Comparison of ENCODE assay signal across 13 cellular contexts in the genomic region with DNA sequence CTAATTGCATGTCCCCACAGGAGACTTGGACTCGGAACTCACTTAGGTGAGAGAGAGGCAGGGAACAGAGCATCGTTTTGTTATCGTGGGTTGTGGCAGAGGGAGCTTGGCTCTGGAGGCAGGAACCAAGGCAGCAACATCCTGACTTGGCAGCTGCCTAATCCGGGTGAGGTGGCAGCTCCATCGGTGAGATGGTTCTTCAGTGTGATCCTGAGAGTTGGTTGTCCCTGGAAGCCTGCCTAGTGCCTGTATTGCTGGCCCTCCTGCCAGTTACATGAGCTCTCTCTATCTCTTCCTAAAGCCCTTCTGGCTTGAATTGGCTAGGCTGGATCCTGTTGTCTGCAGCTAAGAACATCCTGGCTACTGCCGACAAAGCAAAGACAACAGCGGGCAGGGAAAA. TPM values are rescaled to one million over a fixed set of nuclear protein-coding genes. Genes with fewer than 3 reads are reported as not detected.
DNase-seq lines count a peak whose midpoint lies in the region; ATAC-seq and TF ChIP-seq lines count a peak whose summit lies in the region.
"Had no signal": no experiment of that assay in that cellular context is flagged by ENCODE, and none has a peak within 500 bp of the region (broad histone marks: within the 10 kb centered on the region; RNA-seq: fewer than 3 reads in every experiment).

No MANE protein-coding gene starts in this region.

- no peak for TF ChIP-seq POLR2A in heart left ventricle (IDR thresholded peaks at IDR 0.05)

- POLR2A ChIA-PET in naive thymus-derived CD4-positive, alpha-beta T cell (lab: Charles Lee), result no interaction called here

- H3K9ac ChIP-seq in adipocyte (ENCODE audit: low read length) (peak overlapping the region; percentile 26), parathyroid adenoma (no peak overlapping the region), H9 (ENCODE audit: extremely low read depth, insufficient read length, low read length) (no peak overlapping the region)

- H4K5ac ChIP-seq in H9 (ENCODE audit: insufficient read length, low read depth, low read length), result no peak overlapping the region

- no peak overlapping the region for H2BK12ac ChIP-seq in H9 (ENCODE audit: insufficient read length, low read depth, low read length)

- no peak overlapping the region for H3K4me3 Mint-ChIP-seq in naive thymus-derived CD4-positive, alpha-beta T cell
- no peak overlapping the region for H3K4me3 Mint-ChIP-seq in H9

- no peak overlapping the region for H2BK120ac ChIP-seq in H9 (ENCODE audit: low read depth, low read length, poor library complexity, severe bottlenecking)

- no peak overlapping the region for H2BK15ac ChIP-seq in H9 (ENCODE audit: low read depth, low read length)

- no peak overlapping the region for H3K56ac ChIP-seq in H9 (ENCODE audit: insufficient read length, low read depth, low read length)

- no peaks in the 10 kb centered on the region for H3K27me3 ChIP-seq in adipocyte (replicated peaks; ENCODE audit: control insufficient read depth, insufficient read depth, low read length)
- no peaks in the 10 kb centered on the region for H3K27me3 ChIP-seq in heart left ventricle
- H3K27me3 ChIP-seq in parathyroid adenoma (ENCODE audit: control insufficient read depth, insufficient read depth, low read length), result no peaks in the 10 kb centered on the region
- H3K27me3 ChIP-seq in naive thymus-derived CD4-positive, alpha-beta T cell (ENCODE audit: control insufficient read depth in 2 of 2, insufficient read depth in 2 of 2, low read length in 2 of 2), result no peaks in the 10 kb centered on the region
- no peaks in the 10 kb centered on the region for H3K27me3 ChIP-seq in H9 (ENCODE audit: insufficient read depth, low read length)

- peaks cover 41% of the 10 kb centered on the region for H3K4me1 ChIP-seq in adipocyte (ENCODE audit: control insufficient read depth, insufficient read depth, low read length)
- peaks cover under 1 to 86% (median 57%) of the 10 kb centered on the region in 12 donors for H3K4me1 ChIP-seq in heart left ventricle
- no peaks in the 10 kb centered on the region for H3K4me1 ChIP-seq in parathyroid adenoma
- H3K4me1 ChIP-seq in naive thymus-derived CD4-positive, alpha-beta T cell (ENCODE audit: control insufficient read depth in 2 of 2, insufficient read depth in 2 of 2, low read length in 2 of 2), result no peaks in the 10 kb centered on the region
- no peaks in the 10 kb centered on the region for H3K4me1 ChIP-seq in H9 (ENCODE audit: insufficient read depth, low read length)

- H4K91ac ChIP-seq in H9 (ENCODE audit: insufficient read length, low read depth, low read length), result no peak overlapping the region

- no peaks in the 10 kb centered on the region for H4K20me1 ChIP-seq in H9 (ENCODE audit: control insufficient read depth, insufficient read depth, insufficient read length)

- H3K27ac ChIP-seq in heart left ventricle (peak overlapping the region; percentile 45 to 93 (median 83)), parathyroid adenoma (peak overlapping the region; percentile 44), H9 (ENCODE audit: insufficient read length, low read depth, low read length) (no peak overlapping the region)
- H3K27ac ChIP-seq in naive thymus-derived CD4-positive, alpha-beta T cell (ENCODE audit: low read depth, low read length), result no peak overlapping the region

- H3K23ac ChIP-seq in H9 (ENCODE audit: insufficient read length, low read depth, low read length), result no peak overlapping the region

- peaks cover 0 to 4% (median 0%) of the 10 kb centered on the region in 5 donors for H3K36me3 Mint-ChIP-seq in naive thymus-derived CD4-positive, alpha-beta T cell
- no peaks in the 10 kb centered on the region for H3K36me3 Mint-ChIP-seq in H9 (ENCODE audit: insufficient read depth in 1 of 3, low read depth in 3 of 3)

- no peak overlapping the region for H2BK20ac ChIP-seq in H9 (ENCODE audit: low read depth, low read length, poor library complexity, severe bottlenecking)

- H3K18ac ChIP-seq in H9 (ENCODE audit: insufficient read length, low read depth, low read length), result no peak overlapping the region

- H2BK5ac ChIP-seq in H9 (ENCODE audit: insufficient read length, low read length), result no peak overlapping the region

- 38 to 52% (median 41%) methylated on average over 6 to 7 of the region's 7 CpGs for WGBS in heart left ventricle, 4 donors
- WGBS in H9 (ENCODE audit: extremely low coverage, insufficient read length, low lambda C conversion rate), result no CpG with 5 or more reads among the region's 7 CpGs

- in situ Hi-C loops in G401 (cut with HindIII; ENCODE audit: low sequenced_read_pairs), result no loop called here

- no peak overlapping the region for H3T11ph ChIP-seq in H9 (ENCODE audit: low read length)

- H2AK5ac ChIP-seq in H9 (ENCODE audit: insufficient read length, low read length), result no peak overlapping the region

- H2AFZ ChIP-seq in parathyroid adenoma (no peak overlapping the region), H9 (ENCODE audit: low read length) (no peak overlapping the region)

- H3K4me2 ChIP-seq in parathyroid adenoma (ENCODE audit: low read length), result no peak overlapping the region
- no peak overlapping the region for H3K4me2 ChIP-seq in H9 (ENCODE audit: insufficient read depth, insufficient read length, low read length)

- intact Hi-C loops in heart left ventricle (cut with DNase I), result no loop called here
- intact Hi-C loops in naive thymus-derived CD4-positive, alpha-beta T cell (cut with micrococcal nuclease), result no loop called here

- H3K9me3 ChIP-seq in adipocyte (ENCODE audit: control insufficient read depth, low read length), result no peaks in the 10 kb centered on the region
- H3K9me3 ChIP-seq in heart left ventricle, result no peaks in the 10 kb centered on the region
- no peaks in the 10 kb centered on the region for H3K9me3 ChIP-seq in parathyroid adenoma (ENCODE audit: control insufficient read depth, low read length)
- no peaks in the 10 kb centered on the region for H3K9me3 ChIP-seq in naive thymus-derived CD4-positive, alpha-beta T cell (ENCODE audit: control insufficient read depth in 2 of 3, low read length in 3 of 3)
- H3K9me3 ChIP-seq in H9 (ENCODE audit: control insufficient read depth, low read depth, low read length), result no peaks in the 10 kb centered on the region
- H3K9me3 ChIP-seq: mucosa of descending colon had no signal

- H3K4ac ChIP-seq in H9 (ENCODE audit: low read depth, low read length), result no peak overlapping the region

- no peaks in the 10 kb centered on the region for H3K79me2 ChIP-seq in parathyroid adenoma
- no peaks in the 10 kb centered on the region for H3K79me2 ChIP-seq in H9 (ENCODE audit: insufficient read depth, low read length)

- H3K4me1 Mint-ChIP-seq in naive thymus-derived CD4-positive, alpha-beta T cell, result peaks cover 0 to 28% (median under 1%) of the 10 kb centered on the region in 7 donors
- no peaks in the 10 kb centered on the region for H3K4me1 Mint-ChIP-seq in H9

- DNase-seq in G401 (ENCODE audit: low spot score) (peak; percentile 99), adipocyte (ENCODE audit: low read depth) (no peak), heart left ventricle (peak in 1 of 5 donors; percentile 56), T1000 (lab: John Stamatoyannopoulos, UW) (no peak), H9 (no peak), NCI-H1436 treated with DMSO at 0.1 percent for 48 hours (lab: John Stamatoyannopoulos, UW) (no peak)
- DNase-seq in naive thymus-derived CD4-positive, alpha-beta T cell, result no peak
- DNase-seq: activated CD4-positive, CD25-positive, alpha-beta regulatory T cell treated with anti-CD3 and anti-CD28 coated beads, Interleukin-2, amount 50 U/mL, for 72 hours; GDM1; mucosa of descending colon; NCI-H2081; stimulated activated CD4-positive, alpha-beta T cell treated with anti-CD3 and anti-CD28 coated beads, Interleukin-12 subunit alpha, Interleukin-12 subunit beta, amount 100 ng/mL, for 4 hours had no signal

- H3K23me2 ChIP-seq in H9 (ENCODE audit: insufficient read length, low read depth, low read length, poor library complexity, severe bottlenecking), result no peaks in the 10 kb centered on the region

- H3K36me3 ChIP-seq in adipocyte (ENCODE audit: control insufficient read depth, insufficient read depth, low read length, severe bottlenecking) (no peaks in the 10 kb centered on the region), heart left ventricle (no peaks in the 10 kb centered on the region), parathyroid adenoma (ENCODE audit: control insufficient read depth, insufficient read depth, low read length) (no peaks in the 10 kb centered on the region)
- no peaks in the 10 kb centered on the region for H3K36me3 ChIP-seq in naive thymus-derived CD4-positive, alpha-beta T cell (ENCODE audit: control insufficient read depth in 2 of 3, insufficient read depth in 3 of 3, low read length in 3 of 3)

- H3K79me1 ChIP-seq in H9 (ENCODE audit: insufficient read depth, low read depth, low read length, poor library complexity, severe bottlenecking), result no peaks in the 10 kb centered on the region

- no peak overlapping the region for H3K14ac ChIP-seq in H9 (ENCODE audit: insufficient read depth, low read length)

- H4K8ac ChIP-seq in H9 (replicated peaks; ENCODE audit: insufficient read length, low read depth, low read length), result no peak overlapping the region

- no peaks in the 10 kb centered on the region for H3K27me3 Mint-ChIP-seq in naive thymus-derived CD4-positive, alpha-beta T cell
- no peaks in the 10 kb centered on the region; the same call in 1 of the 2 replicates for H3K27me3 Mint-ChIP-seq in H9 (ENCODE audit: low read depth)

- no peaks in the 10 kb centered on the region for H3K9me3 Mint-ChIP-seq in naive thymus-derived CD4-positive, alpha-beta T cell
- no peaks in the 10 kb centered on the region for H3K9me3 Mint-ChIP-seq in H9

- H3K4me3 ChIP-seq in adipocyte (ENCODE audit: low read length) (no peak overlapping the region), heart left ventricle (no peak overlapping the region), parathyroid adenoma (ENCODE audit: low read depth, low read length) (no peak overlapping the region)
- no peak overlapping the region for H3K4me3 ChIP-seq in naive thymus-derived CD4-positive, alpha-beta T cell (ENCODE audit: low read length)
- H3K4me3 ChIP-seq: mucosa of descending colon had no signal

- peak; percentile 6 to 58 (median 18) for ATAC-seq in heart left ventricle
- ATAC-seq in naive thymus-derived CD4-positive, alpha-beta T cell, result no peak

- CTCF ChIA-PET in naive thymus-derived CD4-positive, alpha-beta T cell (lab: Charles Lee), result no interaction called here

- H3K27ac Mint-ChIP-seq in naive thymus-derived CD4-positive, alpha-beta T cell, result peak overlapping the region in 1 of 9 donors; percentile 82
- H3K27ac Mint-ChIP-seq in H9, result no peak overlapping the region; a peak in 1 of 7 replicates

- TF ChIP-seq CTCF in heart left ventricle (IDR thresholded peaks at IDR 0.05) (no peak), parathyroid adenoma (IDR thresholded peaks at IDR 0.05) (no peak), H9 (conservative IDR thresholded peaks at IDR 0.05) (no peak)

RNA-seq across cellular contexts. Expression of gene SEC14L1, which starts 19.9 kb away (rescaled TPM):
- 48.1 and 58.3 TPM in 2 replicates for total RNA-seq in G401 (2014; rRNA removed; shearing (Covaris generic))
- 100 to 1,000 TPM in 1 of 9 donors, 10 to 100 TPM in 8; 43.6 to 116 (median 53.7) TPM for total RNA-seq in heart left ventricle
- 10 to 100 TPM; 26.6 to 69.5 TPM for polyA plus RNA-seq in heart left ventricle
- 100 to 1,000 TPM in 1 of 5 experiments, 10 to 100 TPM in 4; 25.0 to 103 (median 77.3) TPM for total RNA-seq in naive thymus-derived CD4-positive, alpha-beta T cell
- polyA plus RNA-seq in naive thymus-derived CD4-positive, alpha-beta T cell, result 1 to 10 TPM; 7.0 to 10.0 TPM
- total RNA-seq in H9 (2021), result 58.6 and 62.1 TPM in 2 replicates

Comparison
In these comparisons a context has a peak if more than half of its experiments do, and no peak if none do; other contexts are left out.
1. H3K27ac ChIP-seq: peak in heart left ventricle (12 of 12) and parathyroid adenoma (single experiment); none in naive thymus-derived CD4-positive, alpha-beta T cell (single experiment) and H9 (single experiment).